In the genomic region with DNA sequence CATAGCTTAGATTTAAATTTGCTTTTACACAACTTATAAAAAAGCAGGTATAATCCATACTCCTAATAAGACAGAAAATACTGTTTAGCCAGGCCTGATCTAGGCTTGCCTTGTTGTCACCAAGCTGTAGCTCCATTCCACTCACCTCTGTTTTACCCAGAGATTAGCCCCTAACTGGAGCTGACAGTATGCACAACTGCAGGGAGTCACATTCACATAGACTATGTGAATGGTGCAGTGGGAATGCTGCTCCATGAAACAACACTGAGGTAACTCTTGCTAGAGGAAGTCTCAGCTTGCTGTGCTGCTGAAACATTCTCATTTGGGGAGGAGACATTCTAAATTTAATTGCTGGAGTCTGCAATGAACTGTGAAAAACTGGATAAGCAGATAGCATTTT, we compare ENCODE assay signal across 15 cellular contexts.
DNase-seq lines count a peak whose midpoint lies in the region; ATAC-seq and TF ChIP-seq lines count a peak whose summit lies in the region.
"Had no signal": no experiment of that assay in that cellular context is flagged by ENCODE, and none has a peak within 500 bp of the region (broad histone marks: within the 10 kb centered on the region; RNA-seq: fewer than 3 reads in every experiment).

No MANE protein-coding gene starts in this region.

- POLR2A ChIA-PET in WTC11 (lab: Charles Lee): interaction anchor here (1.3 kb wide), 1 partner anchor 19 kb away, joined by 6 read pairs; no protein-coding TSS in a partner anchor

- H3K27ac ChIP-seq in H9 (ENCODE audit: insufficient read length, low read depth, low read length) (peak overlapping the region; percentile 55), transverse colon (no peak overlapping the region)

- H2AFZ ChIP-seq in H9 (ENCODE audit: low read length): no peak overlapping the region

- H3K18ac ChIP-seq in H9 (ENCODE audit: insufficient read length, low read depth, low read length): no peak overlapping the region

- no peak overlapping the region for H2BK5ac ChIP-seq in H9 (ENCODE audit: insufficient read length, low read length)

- no peak overlapping the region for H2BK12ac ChIP-seq in H9 (ENCODE audit: insufficient read length, low read depth, low read length)

- no peak overlapping the region for H2AK5ac ChIP-seq in H9 (ENCODE audit: insufficient read length, low read length)

- no peak overlapping the region for H3K4me3 Mint-ChIP-seq in H9
- no peak overlapping the region for H3K4me3 Mint-ChIP-seq in WTC11
- no peak overlapping the region for H3K4me3 Mint-ChIP-seq in activated naive CD4-positive, alpha-beta T cell treated with anti-CD3 and anti-CD28 coated beads for 36 hours
- H3K4me3 Mint-ChIP-seq: CD4-positive, CD25-positive, alpha-beta regulatory T cell had no signal

- no peak overlapping the region for H3K56ac ChIP-seq in H9 (ENCODE audit: insufficient read length, low read depth, low read length)

- no peak overlapping the region for H2BK120ac ChIP-seq in H9 (ENCODE audit: low read depth, low read length, poor library complexity, severe bottlenecking)

- H3K79me1 ChIP-seq in H9 (ENCODE audit: insufficient read depth, low read depth, low read length, poor library complexity, severe bottlenecking): no peaks in the 10 kb centered on the region

- H4K20me1 ChIP-seq in H9 (ENCODE audit: control insufficient read depth, insufficient read depth, insufficient read length): no peaks in the 10 kb centered on the region

- peaks cover 16 to 18% of the 10 kb centered on the region in 2 experiments for H3K4me1 Mint-ChIP-seq in H9
- peaks cover 24% of the 10 kb centered on the region for H3K4me1 Mint-ChIP-seq in WTC11
- H3K4me1 Mint-ChIP-seq in activated naive CD4-positive, alpha-beta T cell treated with anti-CD3 and anti-CD28 coated beads for 36 hours (ENCODE audit: low read depth): no peaks in the 10 kb centered on the region
- H3K4me1 Mint-ChIP-seq: CD4-positive, CD25-positive, alpha-beta regulatory T cell had no signal

- TF ChIP-seq CTCF in H9 (conservative IDR thresholded peaks at IDR 0.05) (no peak), WTC11 (IDR thresholded peaks at IDR 0.05) (no peak), transverse colon (IDR thresholded peaks at IDR 0.05) (no peak)

- H3K27me3 ChIP-seq in H9 (ENCODE audit: insufficient read depth, low read length): no peaks in the 10 kb centered on the region
- H3K27me3 ChIP-seq in transverse colon: no peaks in the 10 kb centered on the region

- no peak overlapping the region for H3K14ac ChIP-seq in H9 (ENCODE audit: insufficient read depth, low read length)

- no peak overlapping the region for H3T11ph ChIP-seq in H9 (ENCODE audit: low read length)

- H3K36me3 ChIP-seq in transverse colon: no peaks in the 10 kb centered on the region

- H2BK15ac ChIP-seq in H9 (ENCODE audit: low read depth, low read length): no peak overlapping the region

- no peak overlapping the region for H2BK20ac ChIP-seq in H9 (ENCODE audit: low read depth, low read length, poor library complexity, severe bottlenecking)

- no peak overlapping the region for H3K23ac ChIP-seq in H9 (ENCODE audit: insufficient read length, low read depth, low read length)

- no peak overlapping the region for H4K8ac ChIP-seq in H9 (replicated peaks; ENCODE audit: insufficient read length, low read depth, low read length)

- no peak overlapping the region for H3K4me2 ChIP-seq in H9 (ENCODE audit: insufficient read depth, insufficient read length, low read length)

- in situ Hi-C loops in transverse colon (cut with MboI; ENCODE audit: low pct_ligation_motif_present in 1 of 4, low pct_unique_long_range_greater_than_20kb in 1 of 4, low sequenced_read_pairs in 3 of 4): no loop called here

- H3K36me3 Mint-ChIP-seq in H9 (ENCODE audit: insufficient read depth in 1 of 3, low read depth in 3 of 3) (peaks cover 0 to 5% (median 0%) of the 10 kb centered on the region in 3 experiments; a peak in 2 of 7 replicates), WTC11 (peaks cover 10% of the 10 kb centered on the region)
- no peaks in the 10 kb centered on the region for H3K36me3 Mint-ChIP-seq in activated naive CD4-positive, alpha-beta T cell treated with anti-CD3 and anti-CD28 coated beads for 36 hours (ENCODE audit: low read depth)
- H3K36me3 Mint-ChIP-seq: CD4-positive, CD25-positive, alpha-beta regulatory T cell had no signal

- H3K9ac ChIP-seq in H9 (ENCODE audit: extremely low read depth, insufficient read length, low read length): no peak overlapping the region

- no peak overlapping the region for H3K4ac ChIP-seq in H9 (ENCODE audit: low read depth, low read length)

- no peak overlapping the region for H4K91ac ChIP-seq in H9 (ENCODE audit: insufficient read length, low read depth, low read length)

- CTCF ChIA-PET in WTC11 (lab: Charles Lee): no interaction called here
- CTCF ChIA-PET in activated naive CD4-positive, alpha-beta T cell treated with anti-CD3 and anti-CD28 coated beads for 36 hours (lab: Charles Lee): no interaction called here

- no peaks in the 10 kb centered on the region for H3K9me3 ChIP-seq in H9 (ENCODE audit: control insufficient read depth, low read depth, low read length)
- H3K9me3 ChIP-seq in transverse colon: no peaks in the 10 kb centered on the region

- H3K27ac Mint-ChIP-seq in H9 (peak overlapping the region in 2 of 3 experiments; percentile 22 to 45; a peak in 2 of 7 replicates), WTC11 (peak overlapping the region; percentile 51; the same call in 1 of the 2 replicates)
- H3K27ac Mint-ChIP-seq in activated naive CD4-positive, alpha-beta T cell treated with anti-CD3 and anti-CD28 coated beads for 36 hours: no peak overlapping the region

- H3K27me3 Mint-ChIP-seq in H9 (ENCODE audit: low read depth) (no peaks in the 10 kb centered on the region), WTC11 (ENCODE audit: low read depth) (no peaks in the 10 kb centered on the region)
- H3K27me3 Mint-ChIP-seq in activated naive CD4-positive, alpha-beta T cell treated with anti-CD3 and anti-CD28 coated beads for 36 hours (ENCODE audit: low read depth): peaks cover 6% of the 10 kb centered on the region
- H3K27me3 Mint-ChIP-seq: CD4-positive, CD25-positive, alpha-beta regulatory T cell had no signal

- H3K9me3 Mint-ChIP-seq in H9 (peaks cover 0 to 10% of the 10 kb centered on the region in 2 experiments; a peak in 3 of 5 replicates), WTC11 (peaks cover 16% of the 10 kb centered on the region)
- H3K9me3 Mint-ChIP-seq in activated naive CD4-positive, alpha-beta T cell treated with anti-CD3 and anti-CD28 coated beads for 36 hours: peaks cover 3% of the 10 kb centered on the region

- intact Hi-C loops in activated naive CD4-positive, alpha-beta T cell treated with anti-CD3 and anti-CD28 coated beads for 36 hours (cut with micrococcal nuclease): no loop called here
- intact Hi-C loops in transverse colon (cut with DNase I; ENCODE audit: low total_unique reads): no loop called here

- H4K5ac ChIP-seq in H9 (ENCODE audit: insufficient read length, low read depth, low read length): no peak overlapping the region

- no peaks in the 10 kb centered on the region for H3K79me2 ChIP-seq in H9 (ENCODE audit: insufficient read depth, low read length)

- TF ChIP-seq EP300 in transverse colon (IDR thresholded peaks at IDR 0.05; ENCODE audit: low read depth): no peak

- H3K4me1 ChIP-seq in H9 (ENCODE audit: insufficient read depth, low read length) (peaks cover 4% of the 10 kb centered on the region; the same call in 1 of the 2 replicates), transverse colon (no peaks in the 10 kb centered on the region)

- DNase-seq in H9 (peak; percentile 35), WTC11 (ENCODE audit: low spot score) (no peak), iPS-NIHi7 (ENCODE audit: extremely low spot score) (peak; percentile 41), renal cortical epithelial cell (ENCODE audit: low read depth) (peak; percentile 24), LoVo (ENCODE audit: low spot score) (no peak), transverse colon (no peak)
- DNase-seq in activated naive CD4-positive, alpha-beta T cell treated with anti-CD3 and anti-CD28 coated beads for 36 hours: no peak
- DNase-seq: ACHN; Calu3; CD4-positive, CD25-positive, alpha-beta regulatory T cell; NCI-H1436; NCI-H2081 treated with DMSO at 0.1 percent for 48 hours; NCI-H526; NK-92 treated with Interleukin-12 subunit alpha and Interleukin-12 subunit beta, amount 100 ng/mL, for 24 hours had no signal

- no peaks in the 10 kb centered on the region for H3K23me2 ChIP-seq in H9 (ENCODE audit: insufficient read length, low read depth, low read length, poor library complexity, severe bottlenecking)

- H3K4me3 ChIP-seq in transverse colon: no peak overlapping the region
- H3K4me3 ChIP-seq: GM12878 had no signal

- TF ChIP-seq POLR2A in transverse colon (IDR thresholded peaks at IDR 0.05): no peak

- ATAC-seq in WTC11: peak; percentile 99
- ATAC-seq: GM12878 had no signal

TF ChIP-seq in WTC11, 78 proteins besides CTCF, POLR2A, EP300 and RAD21 (continues in another document):
- TF ChIP-seq FOXP1 (CRISPR knock-in tag; IDR thresholded peaks at IDR 0.05; ENCODE audit: borderline replicate concordance): no peak
- TF ChIP-seq, protein P1, sequence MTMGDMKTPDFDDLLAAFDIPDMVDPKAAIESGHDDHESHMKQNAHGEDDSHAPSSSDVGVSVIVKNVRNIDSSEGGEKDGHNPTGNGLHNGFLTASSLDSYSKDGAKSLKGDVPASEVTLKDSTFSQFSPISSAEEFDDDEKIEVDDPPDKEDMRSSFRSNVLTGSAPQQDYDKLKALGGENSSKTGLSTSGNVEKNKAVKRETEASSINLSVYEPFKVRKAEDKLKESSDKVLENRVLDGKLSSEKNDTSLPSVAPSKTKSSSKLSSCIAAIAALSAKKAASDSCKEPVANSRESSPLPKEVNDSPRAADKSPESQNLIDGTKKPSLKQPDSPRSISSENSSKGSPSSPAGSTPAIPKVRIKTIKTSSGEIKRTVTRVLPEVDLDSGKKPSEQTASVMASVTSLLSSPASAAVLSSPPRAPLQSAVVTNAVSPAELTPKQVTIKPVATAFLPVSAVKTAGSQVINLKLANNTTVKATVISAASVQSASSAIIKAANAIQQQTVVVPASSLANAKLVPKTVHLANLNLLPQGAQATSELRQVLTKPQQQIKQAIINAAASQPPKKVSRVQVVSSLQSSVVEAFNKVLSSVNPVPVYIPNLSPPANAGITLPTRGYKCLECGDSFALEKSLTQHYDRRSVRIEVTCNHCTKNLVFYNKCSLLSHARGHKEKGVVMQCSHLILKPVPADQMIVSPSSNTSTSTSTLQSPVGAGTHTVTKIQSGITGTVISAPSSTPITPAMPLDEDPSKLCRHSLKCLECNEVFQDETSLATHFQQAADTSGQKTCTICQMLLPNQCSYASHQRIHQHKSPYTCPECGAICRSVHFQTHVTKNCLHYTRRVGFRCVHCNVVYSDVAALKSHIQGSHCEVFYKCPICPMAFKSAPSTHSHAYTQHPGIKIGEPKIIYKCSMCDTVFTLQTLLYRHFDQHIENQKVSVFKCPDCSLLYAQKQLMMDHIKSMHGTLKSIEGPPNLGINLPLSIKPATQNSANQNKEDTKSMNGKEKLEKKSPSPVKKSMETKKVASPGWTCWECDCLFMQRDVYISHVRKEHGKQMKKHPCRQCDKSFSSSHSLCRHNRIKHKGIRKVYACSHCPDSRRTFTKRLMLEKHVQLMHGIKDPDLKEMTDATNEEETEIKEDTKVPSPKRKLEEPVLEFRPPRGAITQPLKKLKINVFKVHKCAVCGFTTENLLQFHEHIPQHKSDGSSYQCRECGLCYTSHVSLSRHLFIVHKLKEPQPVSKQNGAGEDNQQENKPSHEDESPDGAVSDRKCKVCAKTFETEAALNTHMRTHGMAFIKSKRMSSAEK (CRISPR knock-in tag; IDR thresholded peaks at IDR 0.05; ENCODE audit: borderline replicate concordance): no peak

Comparison
In these comparisons a context has a peak if more than half of its experiments do, and no peak if none do; other contexts are left out.
1. DNase-seq: peak in H9 (single experiment), iPS-NIHi7 (single experiment) and renal cortical epithelial cell (single experiment); none in WTC11 (single experiment), activated naive CD4-positive, alpha-beta T cell treated with anti-CD3 and anti-CD28 coated beads for 36 hours (single experiment), LoVo (single experiment) and transverse colon (single experiment).